9 cellular contexts compared by ENCODE assay signal in genomic region chr9:127915325-127915752, GRCh38. TPM values are rescaled to one million over a fixed set of nuclear protein-coding genes. Genes with fewer than 3 reads are reported as not detected.
DNase-seq lines count a peak whose midpoint lies in the region; ATAC-seq and TF ChIP-seq lines count a peak whose summit lies in the region.
"Had no signal": no experiment of that assay in that cellular context is flagged by ENCODE, and none has a peak within 500 bp of the region (broad histone marks: within the 10 kb centered on the region; RNA-seq: fewer than 3 reads in every experiment).

No MANE protein-coding gene starts in this region.

- peak; percentile 71 for DNase-seq in activated CD8-positive, alpha-beta memory T cell treated with anti-CD3 and anti-CD28 coated beads for 24 hours
- no peak for DNase-seq in activated CD8-positive, alpha-beta memory T cell treated with anti-CD3 and anti-CD28 coated beads, Interleukin-2, amount 50 U/mL, for 48 hours
- DNase-seq in RWPE1 (ENCODE audit: low spot score) (no peak), erythroblast (lab: John Stamatoyannopoulos, UW) (peak; percentile 82 to 84), BE2C (no peak)
- no peak for DNase-seq in stimulated activated naive B cell treated with anti-CD40 and anti-IgM and Interleukin-4, amounts not matched to agents 10 μg/mL and 1 μg/mL and 100 μg/mL, for 72 hours

- H3K4me1 ChIP-seq in BE2C: peaks cover 27% of the 10 kb centered on the region

- no peaks in the 10 kb centered on the region for H3K27me3 ChIP-seq in BE2C

- H3K36me3 Mint-ChIP-seq in stimulated activated naive B cell treated with anti-CD40 and anti-IgM and Interleukin-4, amounts not matched to agents 10 μg/mL and 1 μg/mL and 100 μg/mL, for 72 hours: peaks cover 24 to 45% of the 10 kb centered on the region in 2 donors

- H3K9me3 ChIP-seq in BE2C: no peaks in the 10 kb centered on the region

- CTCF ChIA-PET in RWPE1 (lab: Yijun Ruan, JAX): no interaction called here

- H3K36me3 ChIP-seq in BE2C: no peaks in the 10 kb centered on the region

- no peak for TF ChIP-seq CTCF in RWPE1 (conservative IDR thresholded peaks at IDR 0.05; ENCODE audit: low read depth)
- TF ChIP-seq CTCF in BE2C (IDR thresholded peaks at IDR 0.05; ENCODE audit: low read depth, low read length): no peak

- ATAC-seq in stimulated activated naive B cell treated with anti-CD40 and anti-IgM and Interleukin-4, amounts not matched to agents 10 μg/mL and 1 μg/mL and 100 μg/mL, for 72 hours (replicated peaks): peak in 1 of 2 donors; percentile 3
- ATAC-seq in HG03175 (IDR thresholded peaks at IDR 0.05; ENCODE audit: unreplicated experiment) (no peak), HG02884 (IDR thresholded peaks at IDR 0.05; ENCODE audit: unreplicated experiment) (no peak)

- no peaks in the 10 kb centered on the region for H3K27me3 Mint-ChIP-seq in stimulated activated naive B cell treated with anti-CD40 and anti-IgM and Interleukin-4, amounts not matched to agents 10 μg/mL and 1 μg/mL and 100 μg/mL, for 72 hours

- H3K27ac Mint-ChIP-seq in stimulated activated naive B cell treated with anti-CD40 and anti-IgM and Interleukin-4, amounts not matched to agents 10 μg/mL and 1 μg/mL and 100 μg/mL, for 72 hours: peak overlapping the region; percentile 98

- peak; percentile 29 for TF ChIP-seq POLR2A in erythroblast (IDR thresholded peaks at IDR 0.05; ENCODE audit: low read length)

- POLR2A ChIA-PET in RWPE1 (lab: Yijun Ruan, JAX; ENCODE audit: low non-redundant PET): interaction anchor here (1.1 kb wide), 1 partner anchor 17 kb away, joined by 3 read pairs; no protein-coding TSS in a partner anchor

- no peaks in the 10 kb centered on the region for H3K9me3 Mint-ChIP-seq in stimulated activated naive B cell treated with anti-CD40 and anti-IgM and Interleukin-4, amounts not matched to agents 10 μg/mL and 1 μg/mL and 100 μg/mL, for 72 hours

- peak overlapping the region; percentile 88 to 96 for H3K4me3 Mint-ChIP-seq in stimulated activated naive B cell treated with anti-CD40 and anti-IgM and Interleukin-4, amounts not matched to agents 10 μg/mL and 1 μg/mL and 100 μg/mL, for 72 hours

- peaks cover 51 to 75% of the 10 kb centered on the region in 2 donors for H3K4me1 Mint-ChIP-seq in stimulated activated naive B cell treated with anti-CD40 and anti-IgM and Interleukin-4, amounts not matched to agents 10 μg/mL and 1 μg/mL and 100 μg/mL, for 72 hours

- no peak overlapping the region for H3K4me3 ChIP-seq in BE2C (ENCODE audit: low read depth, low read length)

- peak overlapping the region; percentile 97 for H3K27ac ChIP-seq in RWPE1
- H3K27ac ChIP-seq: epithelial cell of prostate had no signal

RNA-seq across cellular contexts. Expression of gene ST6GALNAC4, which starts 1.5 kb away (rescaled TPM):
- polyA plus RNA-seq in BE2C (2012; ENCODE audit: insufficient read depth, insufficient read length, low read depth): 39.4 TPM

RNA-seq across cellular contexts. Expression of gene PIP5KL1, which starts 15.2 kb away (rescaled TPM):
- polyA plus RNA-seq in BE2C (2012; ENCODE audit: insufficient read depth, insufficient read length, low read depth): 0.74 TPM

RNA-seq across cellular contexts. Expression of gene ST6GALNAC6, which starts 15.9 kb away (rescaled TPM):
- 40.4 TPM for polyA plus RNA-seq in BE2C (2012; ENCODE audit: insufficient read depth, insufficient read length, low read depth)

RNA-seq across cellular contexts. Expression of gene DPM2, which starts 22.3 kb away (rescaled TPM):
- 137 TPM for polyA plus RNA-seq in BE2C (2012; ENCODE audit: insufficient read depth, insufficient read length, low read depth)

RNA-seq across cellular contexts. Expression of gene AK1, which starts 37.9 kb away (rescaled TPM):
- polyA plus RNA-seq in BE2C (2012; ENCODE audit: insufficient read depth, insufficient read length, low read depth): 236 TPM

Comparison
In these comparisons a context has a peak if more than half of its experiments do, and no peak if none do; other contexts are left out.
1. DNase-seq: peak in activated CD8-positive, alpha-beta memory T cell treated with anti-CD3 and anti-CD28 coated beads for 24 hours (single experiment) and erythroblast (2 of 2); none in activated CD8-positive, alpha-beta memory T cell treated with anti-CD3 and anti-CD28 coated beads, Interleukin-2, amount 50 U/mL, for 48 hours (single experiment), RWPE1 (single experiment), stimulated activated naive B cell treated with anti-CD40 and anti-IgM and Interleukin-4, amounts not matched to agents 10 μg/mL and 1 μg/mL and 100 μg/mL, for 72 hours (single experiment) and BE2C (single experiment).